In genomic region chr14:53542692-53543091, GRCh38 we compare ENCODE assay signal across 9 cellular contexts.
A peak's percentile ranks its signal among the peaks of the same experiment; 100 is the strongest.
DNase-seq lines count a peak whose midpoint lies in the region; ATAC-seq and TF ChIP-seq lines count a peak whose summit lies in the region.
"Had no signal": no experiment of that assay in that cellular context is flagged by ENCODE, and none has a peak within 500 bp of the region (broad histone marks: within the 10 kb centered on the region; RNA-seq: fewer than 3 reads in every experiment).

No MANE protein-coding gene starts in this region.

- no peak overlapping the region for H3K4me2 ChIP-seq in GM23338

- H3K27ac ChIP-seq in GM23338 (ENCODE audit: low read depth) (no peak overlapping the region), colonic mucosa (no peak overlapping the region)

- H4K20me1 ChIP-seq in GM23338 (replicated peaks; ENCODE audit: insufficient read depth), result no peaks in the 10 kb centered on the region

- H2AFZ ChIP-seq in GM23338, result no peak overlapping the region

- H3K36me3 Mint-ChIP-seq in GM23338 (ENCODE audit: low read depth) (no peaks in the 10 kb centered on the region), T-cell (no peaks in the 10 kb centered on the region)
- H3K36me3 Mint-ChIP-seq: naive thymus-derived CD4-positive, alpha-beta T cell had no signal

- H3K27ac Mint-ChIP-seq in GM23338 (peak overlapping the region; percentile 9; the same call in 1 of the 2 replicates), T-cell (no peak overlapping the region)
- H3K27ac Mint-ChIP-seq: naive thymus-derived CD4-positive, alpha-beta T cell had no signal

- POLR2A ChIA-PET in T-cell (lab: Charles Lee), result no interaction called here

- no peaks in the 10 kb centered on the region for H3K79me2 ChIP-seq in GM23338 (replicated peaks; ENCODE audit: insufficient read depth)

- no peak for TF ChIP-seq POLR2A in erythroblast (IDR thresholded peaks at IDR 0.05; ENCODE audit: low read length)

- H3K9me3 Mint-ChIP-seq in GM23338, result no peaks in the 10 kb centered on the region
- H3K9me3 Mint-ChIP-seq in T-cell, result no peaks in the 10 kb centered on the region
- H3K9me3 Mint-ChIP-seq: naive thymus-derived CD4-positive, alpha-beta T cell had no signal

- H3K36me3 ChIP-seq in GM23338 (ENCODE audit: insufficient read depth) (no peaks in the 10 kb centered on the region), colonic mucosa (no peaks in the 10 kb centered on the region)

- CTCF ChIA-PET in T-cell (lab: Charles Lee), result no interaction called here

- no peaks in the 10 kb centered on the region for H3K9me3 ChIP-seq in colonic mucosa

- H3K9me2 ChIP-seq in GM23338 (ENCODE audit: insufficient read depth), result peaks cover 4% of the 10 kb centered on the region; the same call in 1 of the 2 replicates

- no peak for TF ChIP-seq CTCF in GM23338 (conservative IDR thresholded peaks at IDR 0.05; ENCODE audit: low read depth in 2 of 2)
- TF ChIP-seq CTCF in colonic mucosa (IDR thresholded peaks at IDR 0.05), result no peak

- intact Hi-C loops in colonic mucosa (cut with DNase I), result loop anchor here (10.0 kb wide), 1 partner anchor 402 kb away; no protein-coding TSS in a partner anchor

- no peak overlapping the region for H3K4me3 Mint-ChIP-seq in GM23338
- no peak overlapping the region for H3K4me3 Mint-ChIP-seq in T-cell
- H3K4me3 Mint-ChIP-seq: naive thymus-derived CD4-positive, alpha-beta T cell had no signal

- H3K4me3 ChIP-seq in GM23338 (no peak overlapping the region), colonic mucosa (no peak overlapping the region)

- ATAC-seq in GM23338, result no peak
- ATAC-seq in T-cell (replicated peaks in 1 of 4), result no peak
- no peak for ATAC-seq in HG02973 (IDR thresholded peaks at IDR 0.05; ENCODE audit: unreplicated experiment)
- ATAC-seq: naive thymus-derived CD4-positive, alpha-beta T cell had no signal

- H3K4me1 Mint-ChIP-seq in GM23338 (peaks cover 6% of the 10 kb centered on the region; the same call in 2 of the 3 replicates), T-cell (no peaks in the 10 kb centered on the region)
- H3K4me1 Mint-ChIP-seq: naive thymus-derived CD4-positive, alpha-beta T cell had no signal

- H3K4me1 ChIP-seq in GM23338 (ENCODE audit: insufficient read depth) (no peaks in the 10 kb centered on the region), colonic mucosa (no peaks in the 10 kb centered on the region)

- H3K27me3 Mint-ChIP-seq in GM23338 (ENCODE audit: insufficient read depth, low read depth, poor library complexity) (no peaks in the 10 kb centered on the region), T-cell (no peaks in the 10 kb centered on the region)

- DNase-seq in GM23338 (ENCODE audit: low spot score) (no peak), NCI-H345 (lab: John Stamatoyannopoulos, UW) (peak; percentile 89), colonic mucosa (peak; percentile 29), pulmonary artery endothelial cell (ENCODE audit: low read depth, low spot score) (peak; percentile 90), T-cell (no peak), Ammon's horn (ENCODE audit: low spot score) (no peak), erythroblast (lab: John Stamatoyannopoulos, UW) (no peak)
- DNase-seq: naive thymus-derived CD4-positive, alpha-beta T cell had no signal

- no peak overlapping the region for H3K9ac ChIP-seq in colonic mucosa (ENCODE audit: low read depth in 2 of 2, low read length in 2 of 2)

- H3F3A ChIP-seq in GM23338 (replicated peaks; ENCODE audit: low read depth), result no peaks in the 10 kb centered on the region

- no peaks in the 10 kb centered on the region for H3K27me3 ChIP-seq in GM23338 (ENCODE audit: insufficient read depth)
- H3K27me3 ChIP-seq in colonic mucosa, result no peaks in the 10 kb centered on the region

TF ChIP-seq in GM23338, 12 proteins besides CTCF, POLR2A, EP300 and RAD21 (continues in another document):
- no peak for TF ChIP-seq EZH2 (IDR thresholded peaks at IDR 0.05; ENCODE audit: low read depth, unreplicated experiment)
- no peak for TF ChIP-seq EZH2phosphoT487 (IDR thresholded peaks at IDR 0.05; ENCODE audit: unreplicated experiment)
- no peak for TF ChIP-seq POLR2AphosphoS5 (IDR thresholded peaks at IDR 0.05; ENCODE audit: low read depth)
- TF ChIP-seq REST (IDR thresholded peaks at IDR 0.05; ENCODE audit: unreplicated experiment), result no peak
- no peak for TF ChIP-seq ZNF462 (CRISPR knock-in tag; IDR thresholded peaks at IDR 0.05)
- TF ChIP-seq JUNB (IDR thresholded peaks at IDR 0.05; ENCODE audit: unreplicated experiment), result no peak
- no peak for TF ChIP-seq STAT1 (IDR thresholded peaks at IDR 0.05; ENCODE audit: unreplicated experiment)
- TF ChIP-seq CREB1 (CRISPR knock-in tag; IDR thresholded peaks at IDR 0.05; ENCODE audit: low read depth), result no peak

Comparison
In these comparisons a context has a peak if more than half of its experiments do, and no peak if none do; other contexts are left out.
1. DNase-seq: peak in NCI-H345 (single experiment), colonic mucosa (single experiment) and pulmonary artery endothelial cell (single experiment); none in GM23338 (single experiment), T-cell (0 of 34), Ammon's horn (single experiment) and erythroblast (0 of 2).